13 cellular contexts compared by ENCODE assay signal in the genomic region with DNA sequence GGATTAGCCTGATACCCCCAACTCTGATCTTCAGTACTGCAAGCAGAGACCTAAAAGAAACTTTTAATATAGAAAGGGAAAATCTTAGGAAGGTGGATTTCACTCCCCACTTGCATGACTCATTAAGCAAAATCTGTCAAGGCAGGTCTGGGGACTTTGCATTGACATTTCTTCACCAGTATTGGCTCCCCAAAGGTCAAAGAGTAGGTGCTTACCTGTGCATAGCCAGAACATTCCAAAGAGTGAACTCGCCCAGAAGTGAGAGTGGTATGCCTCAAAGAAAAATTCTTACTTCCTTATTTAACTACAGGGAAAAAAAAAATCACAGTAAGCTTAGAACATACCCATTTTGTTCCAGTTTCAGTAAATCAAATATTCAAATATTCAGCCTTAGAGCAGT.
"Had no signal": no experiment of that assay in that cellular context is flagged by ENCODE, and none has a peak within 500 bp of the region (broad histone marks: within the 10 kb centered on the region; RNA-seq: fewer than 3 reads in every experiment).

No MANE protein-coding gene starts in this region.

- DNase-seq: activated naive CD4-positive, alpha-beta T cell treated with anti-CD3 and anti-CD28 coated beads for 36 hours; activated naive CD8-positive, alpha-beta T cell treated with anti-CD3 and anti-CD28 coated beads, Interleukin-2, amount 50 U/mL, for 24 hours; aorta; dermis blood vessel endothelial cell; midbrain; psoas muscle; sigmoid colon; stimulated activated CD4-positive, alpha-beta T cell treated with anti-CD3 and anti-CD28 coated beads, Interleukin-12 subunit alpha, Interleukin-12 subunit beta, amount 100 ng/mL, for 4 hours; stimulated activated CD4-positive, alpha-beta T cell treated with anti-CD3 and anti-CD28 coated beads, Interleukin-2, amount 100 ng/mL, for 24 hours; T-helper 9 cell had no signal

- H3K27me3 ChIP-seq: esophagus muscularis mucosa, neural progenitor cell, sigmoid colon had no signal

- H3K4me1 ChIP-seq: esophagus muscularis mucosa, neural progenitor cell, psoas muscle, sigmoid colon had no signal

- H3K4me3 ChIP-seq: esophagus muscularis mucosa, lung, neural progenitor cell, psoas muscle, sigmoid colon had no signal

- ATAC-seq: activated naive CD8-positive, alpha-beta T cell treated with anti-CD3 and anti-CD28 coated beads, Interleukin-2, amount 50 U/mL, for 24 hours; psoas muscle had no signal

- H3K9ac ChIP-seq: neural progenitor cell had no signal

- H3K36me3 ChIP-seq: esophagus muscularis mucosa, neural progenitor cell, sigmoid colon had no signal

- H3K4me2 ChIP-seq: neural progenitor cell had no signal

- H3K27ac ChIP-seq: esophagus muscularis mucosa, neural progenitor cell, psoas muscle, sigmoid colon had no signal

- H2AFZ ChIP-seq: neural progenitor cell had no signal

- H3K9me3 ChIP-seq: esophagus muscularis mucosa, psoas muscle, sigmoid colon had no signal
